ENCODE assay signal across 8 cellular contexts in the genomic region with DNA sequence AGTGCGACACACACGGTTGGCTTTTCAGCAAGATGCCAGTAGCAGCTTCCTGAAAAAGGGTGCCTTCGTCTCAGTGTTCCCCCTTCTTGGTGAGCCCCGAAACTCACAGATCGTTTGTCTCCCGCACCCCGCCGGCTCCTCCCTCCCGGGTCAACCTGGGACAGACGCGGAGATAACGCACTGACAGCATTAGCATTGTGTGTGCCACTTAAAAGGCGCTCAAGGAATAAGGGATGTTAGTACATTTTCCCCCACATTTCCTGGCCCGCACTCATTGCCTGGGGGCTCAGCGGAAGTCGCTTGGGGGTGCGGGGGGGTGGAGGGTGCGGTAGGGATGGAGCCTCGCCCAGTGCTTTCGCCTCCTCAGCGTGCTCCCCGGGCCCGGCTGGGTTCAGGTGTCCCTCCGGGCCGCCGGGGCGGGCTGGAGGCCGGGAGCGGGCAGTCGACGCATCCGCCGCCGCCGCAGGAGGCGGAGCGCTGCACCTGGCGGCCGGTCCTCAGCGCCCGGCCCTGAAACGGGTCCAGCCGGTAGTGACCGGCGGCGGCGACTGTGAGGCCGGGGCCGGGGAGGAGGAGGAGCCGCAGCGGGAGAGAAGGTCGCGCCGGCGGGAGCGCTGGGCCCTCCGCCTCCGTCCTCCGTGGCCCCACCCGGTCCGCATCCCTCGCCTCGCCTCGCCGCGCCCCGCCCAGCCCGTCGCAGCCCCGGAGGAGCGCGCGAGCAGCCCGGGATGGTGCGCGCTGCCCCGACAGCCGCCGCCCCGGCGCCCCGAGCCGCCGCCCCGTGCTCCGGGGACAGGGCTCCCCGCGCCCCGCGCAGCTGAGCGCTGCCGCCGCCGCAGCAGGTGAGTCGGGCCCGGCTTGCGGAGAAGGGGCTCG. TPM values are rescaled to one million over a fixed set of nuclear protein-coding genes. Genes with fewer than 3 reads are reported as not detected.
A peak's percentile ranks its signal among the peaks of the same experiment; 100 is the strongest.
DNase-seq lines count a peak whose midpoint lies in the region; ATAC-seq and TF ChIP-seq lines count a peak whose summit lies in the region.

A gene (plus strand): TSS at position 694 of the 876 bp plus-strand sequence. CDS start 27,675 bp downstream, outside the sequence.

- H3K4me3 ChIP-seq in psoas muscle (peak within 1 kb of the TSS; percentile 81), urinary bladder (ENCODE audit: low read depth, low read length) (peak within 1 kb of the TSS; percentile 87)

- intact Hi-C loops in left cardiac atrium (cut with DNase I) (no loop called here), psoas muscle (cut with DNase I) (no loop called here)

- WGBS in psoas muscle, 3 donors, result 2 to 5% (median 3%) methylated on average over 43 to 97 of the region's 98 CpGs
- WGBS in urinary bladder, result 3% methylated on average over 97 of the region's 98 CpGs

- H3K27me3 ChIP-seq in psoas muscle (ENCODE audit: insufficient read depth in 3 of 3, low read length in 2 of 3), result peaks cover 0 to 12% (median 0%) of the 10 kb centered on the region in 3 donors

- peak within 1 kb of the TSS; percentile 92 to 96 for H3K27ac Mint-ChIP-seq in activated naive CD4-positive, alpha-beta T cell treated with anti-CD3 and anti-CD28 coated beads, Interleukin-2, amount 50 U/mL, for 72 hours

- H3K27ac ChIP-seq in psoas muscle (peak within 1 kb of the TSS; percentile 50), urinary bladder (ENCODE audit: low read depth) (peak within 1 kb of the TSS; percentile 81)

- ATAC-seq in GM19328 (IDR thresholded peaks at IDR 0.05; ENCODE audit: unreplicated experiment) (peak; percentile 57), HG03460 (IDR thresholded peaks at IDR 0.05; ENCODE audit: unreplicated experiment) (peak; percentile 50), left cardiac atrium (peak; percentile 84 to 86), psoas muscle (peak; percentile 67 to 85 (median 80))
- ATAC-seq in activated naive CD4-positive, alpha-beta T cell treated with anti-CD3 and anti-CD28 coated beads, Interleukin-2, amount 50 U/mL, for 72 hours, result peak; percentile 41 to 61

- H3K4me1 ChIP-seq in psoas muscle, result no peaks in the 10 kb centered on the region
- no peaks in the 10 kb centered on the region for H3K4me1 ChIP-seq in urinary bladder (ENCODE audit: insufficient read depth)

- H3K36me3 ChIP-seq in psoas muscle (ENCODE audit: insufficient read depth in 1 of 2, low read depth in 1 of 2) (no peaks in the 10 kb centered on the region), urinary bladder (ENCODE audit: insufficient read depth) (no peaks in the 10 kb centered on the region)

- H3K9me3 Mint-ChIP-seq in activated naive CD4-positive, alpha-beta T cell treated with anti-CD3 and anti-CD28 coated beads, Interleukin-2, amount 50 U/mL, for 72 hours, result no peaks in the 10 kb centered on the region

- DNase-seq in C1 segment of cervical spinal cord (lab: John Stamatoyannopoulos, UW), result peak in 11 of 14 donors; percentile 32 to 80 (median 59)
- peak; percentile 36 for DNase-seq in SK-N-DZ (ENCODE audit: low spot score)
- peak; percentile 64 to 69 for DNase-seq in activated naive CD4-positive, alpha-beta T cell treated with anti-CD3 and anti-CD28 coated beads, Interleukin-2, amount 50 U/mL, for 72 hours (ENCODE audit: low spot score in 2 of 2)
- DNase-seq in left cardiac atrium, result peak; percentile 65
- DNase-seq in psoas muscle, result peak; percentile 52 to 71

- peaks cover 0 to 12% of the 10 kb centered on the region in 2 donors for H3K36me3 Mint-ChIP-seq in activated naive CD4-positive, alpha-beta T cell treated with anti-CD3 and anti-CD28 coated beads, Interleukin-2, amount 50 U/mL, for 72 hours

- H3K9me3 ChIP-seq in psoas muscle, result no peaks in the 10 kb centered on the region

- no peak for TF ChIP-seq CTCF in psoas muscle (IDR thresholded peaks at IDR 0.05)

RNA-seq across cellular contexts. Expression of the gene that starts here (rescaled TPM):
- 14.8 and 16.0 TPM in 2 replicates for polyA plus RNA-seq in SK-N-DZ (2014; cell fraction: cytosol; rRNA removed)
- 6.9 and 9.1 TPM in 2 replicates for polyA plus RNA-seq in SK-N-DZ (2014; cell fraction: nucleus; rRNA removed)
- 10 to 100 TPM; 18.8 to 37.5 TPM for total RNA-seq in activated naive CD4-positive, alpha-beta T cell treated with anti-CD3 and anti-CD28 coated beads, Interleukin-2, amount 50 U/mL, for 72 hours
- 10 to 100 TPM; 26.7 to 29.8 TPM for total RNA-seq in left cardiac atrium
- 1 to 10 TPM; 4.0 to 9.4 (median 5.2) TPM for total RNA-seq in psoas muscle
- polyA plus RNA-seq in psoas muscle, result 1 to 10 TPM; 2.6 to 5.5 (median 4.0) TPM
- total RNA-seq in urinary bladder, result 16.3 TPM
- 19.3 TPM for polyA plus RNA-seq in urinary bladder

Comparison
In these comparisons a context has a peak if more than half of its experiments do, and no peak if none do; other contexts are left out.
1. Peak in every context shown above with its lines: DNase-seq, ATAC-seq, H3K4me3 ChIP-seq and H3K27ac ChIP-seq.